1 cellular context compared by ENCODE assay signal in the genomic region with DNA sequence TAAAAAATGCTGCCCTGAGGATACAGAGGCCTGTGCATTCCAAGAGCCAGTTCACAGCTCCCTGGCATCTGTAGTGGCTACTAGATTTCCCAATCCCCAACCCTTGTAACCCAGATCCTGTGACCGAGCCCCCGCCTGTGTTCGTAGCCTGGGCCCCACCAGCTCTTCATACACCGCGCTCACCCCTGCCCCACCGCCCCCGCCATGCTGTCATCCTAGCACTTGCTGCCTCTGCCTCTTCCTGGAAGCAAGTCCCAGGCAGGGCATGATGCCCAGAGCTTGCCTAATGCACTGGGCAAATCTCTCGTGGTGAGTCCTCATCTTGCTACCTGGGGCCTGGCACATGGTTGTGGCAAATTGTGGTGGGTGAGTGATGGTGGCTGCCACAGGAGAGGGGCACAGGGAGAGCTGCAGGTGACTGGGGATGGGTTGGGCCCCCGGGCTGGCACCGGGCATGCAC.
A peak's percentile ranks its signal among the peaks of the same experiment; 100 is the strongest.
TF ChIP-seq lines count a peak whose summit lies in the region.

No MANE protein-coding gene starts in this region.

TF ChIP-seq in HEK293, 187 proteins besides CTCF, POLR2A, EP300 and RAD21 (continued from another document):
- peak; percentile 28; the same call in 1 of the 2 replicates for TF ChIP-seq PRDM10 (tag by site-specific recombination; IDR thresholded peaks at IDR 0.05)
- peak; percentile 48 for TF ChIP-seq ZFHX2 (tag by site-specific recombination; conservative IDR thresholded peaks at IDR 0.05)
